ENCODE assay signal across 1 cellular context in genomic region chr17:28491286-28491685, GRCh38.
TF ChIP-seq lines count a peak whose summit lies in the region.

No MANE protein-coding gene starts in this region.

TF ChIP-seq in H1, 55 proteins besides CTCF, POLR2A, EP300 and RAD21 (continued from another document):
- TF ChIP-seq EZH2 (IDR thresholded peaks at IDR 0.05; ENCODE audit: low read depth, low read length, severe bottlenecking) (no peak), POU5F1 (IDR thresholded peaks at IDR 0.05; ENCODE audit: low read depth, low read length) (no peak), SUZ12 (IDR thresholded peaks at IDR 0.05; ENCODE audit: low read length) (no peak), CBX8 (IDR thresholded peaks at IDR 0.05; ENCODE audit: borderline replicate concordance, low read depth, low read length) (no peak), TAF7 (optimal IDR thresholded peaks at IDR 0.05; ENCODE audit: borderline replicate concordance, low read depth, low read length) (no peak), SAP30 (IDR thresholded peaks at IDR 0.05; ENCODE audit: insufficient read depth, insufficient replicate concordance, low read length) (no peak)
TF ChIP-seq in H1: peak in this region for 0.
